8 cellular contexts compared by ENCODE assay signal in genomic region chr9:34047864-34048729, GRCh38. TPM values are rescaled to one million over a fixed set of nuclear protein-coding genes. Genes with fewer than 3 reads are reported as not detected.
DNase-seq lines count a peak whose midpoint lies in the region; ATAC-seq, FAIRE-seq and TF ChIP-seq lines count a peak whose summit lies in the region.

No MANE protein-coding gene starts in this region.

- TF ChIP-seq CTCF in pancreas (IDR thresholded peaks at IDR 0.05) (no peak), type B pancreatic cell (conservative IDR thresholded peaks at IDR 0.05) (no peak)

- H3K4me3 ChIP-seq in pancreas: peak overlapping the region; percentile 73 to 94 (median 92)

- H3K27ac ChIP-seq in pancreas: peak overlapping the region; percentile 91 to 98 (median 96)

- H3K4me3 Mint-ChIP-seq in activated T-cell treated with anti-CD3 and anti-CD28 coated beads, Interleukin-2, amount 50 U/mL, for 72 hours: peak overlapping the region; percentile 96 to 98
- H3K4me3 Mint-ChIP-seq in type B pancreatic cell: peak overlapping the region; percentile 99

- in situ Hi-C loops in ACHN (cut with HindIII; ENCODE audit: low pct_ligation_motif_present, low pct_unique_long_range_greater_than_20kb, low sequenced_read_pairs): no loop called here

- H3K9me3 ChIP-seq in pancreas: no peaks in the 10 kb centered on the region

- no peaks in the 10 kb centered on the region for H3K36me3 ChIP-seq in pancreas

- peaks cover 0 to 19% (median 4%) of the 10 kb centered on the region in 3 donors for H3K4me1 ChIP-seq in pancreas

- H3K27me3 ChIP-seq in pancreas: no peaks in the 10 kb centered on the region

- H3K27ac Mint-ChIP-seq in activated T-cell treated with anti-CD3 and anti-CD28 coated beads, Interleukin-2, amount 50 U/mL, for 72 hours: peak overlapping the region; percentile 97
- H3K27ac Mint-ChIP-seq in type B pancreatic cell: peak overlapping the region; percentile 100

- ATAC-seq in GM18909 (IDR thresholded peaks at IDR 0.05; ENCODE audit: poor library complexity, unreplicated experiment) (peak; percentile 30), HG03175 (IDR thresholded peaks at IDR 0.05; ENCODE audit: unreplicated experiment) (peak; percentile 23), pancreas (peak; percentile 7 to 25 (median 21))
- ATAC-seq in activated T-cell treated with anti-CD3 and anti-CD28 coated beads, Interleukin-2, amount 50 U/mL, for 72 hours (replicated peaks in 1 of 2): peak; percentile 27

- no peaks in the 10 kb centered on the region for H3K27me3 Mint-ChIP-seq in activated T-cell treated with anti-CD3 and anti-CD28 coated beads, Interleukin-2, amount 50 U/mL, for 72 hours (ENCODE audit: low read depth)
- H3K27me3 Mint-ChIP-seq in type B pancreatic cell: peaks cover 4% of the 10 kb centered on the region

- DNase-seq in ACHN (peak; percentile 43), OCI-M1 (lab: John Stamatoyannopoulos, UW) (peak; percentile 82), germinal center (ENCODE audit: low spot score) (peak; percentile 56), pancreas (peak in 4 of 6 donors; percentile 31 to 62 (median 53)), type B pancreatic cell (ENCODE audit: extremely low spot score, unreplicated experiment) (no peak)
- DNase-seq in activated T-cell treated with anti-CD3 and anti-CD28 coated beads, Interleukin-2, amount 50 U/mL, for 72 hours: peak; percentile 58 to 60

- no peaks in the 10 kb centered on the region for H3K9me3 Mint-ChIP-seq in activated T-cell treated with anti-CD3 and anti-CD28 coated beads, Interleukin-2, amount 50 U/mL, for 72 hours
- peaks cover 4% of the 10 kb centered on the region for H3K9me3 Mint-ChIP-seq in type B pancreatic cell

- peaks cover 42% of the 10 kb centered on the region for H3K4me1 Mint-ChIP-seq in activated T-cell treated with anti-CD3 and anti-CD28 coated beads, Interleukin-2, amount 50 U/mL, for 72 hours (ENCODE audit: low read depth)
- H3K4me1 Mint-ChIP-seq in type B pancreatic cell (ENCODE audit: unreplicated experiment): peaks cover 15% of the 10 kb centered on the region

- intact Hi-C loops in pancreas (cut with DNase I): no loop called here

- H3K36me3 Mint-ChIP-seq in activated T-cell treated with anti-CD3 and anti-CD28 coated beads, Interleukin-2, amount 50 U/mL, for 72 hours (ENCODE audit: insufficient read depth in 2 of 2): peaks cover 5 to 7% of the 10 kb centered on the region in 2 donors
- peaks cover 9% of the 10 kb centered on the region for H3K36me3 Mint-ChIP-seq in type B pancreatic cell

- FAIRE-seq in pancreas (lab: Jason Lieb, UNC): no peak

- WGBS in pancreas, 2 donors: 1% methylated on average over 28 to 30 of the region's 30 CpGs

RNA-seq across cellular contexts. Expression of gene UBAP2, which starts 0.6 kb away (rescaled TPM):
- total RNA-seq in activated T-cell treated with anti-CD3 and anti-CD28 coated beads, Interleukin-2, amount 50 U/mL, for 72 hours: 10 to 100 TPM; 32.1 to 34.5 TPM
- total RNA-seq in pancreas (10 to 100 TPM; 12.4 to 22.8 (median 15.1) TPM), type B pancreatic cell (ENCODE audit: low replicate concordance) (50.7 and 55.8 TPM in 2 replicates)
- polyA plus RNA-seq in pancreas: 10 to 100 TPM; 10.3 to 11.8 TPM
